ENCODE assay signal across 21 cellular contexts in genomic region chr17:64057701-64058263, GRCh38. TPM values are rescaled to one million over a fixed set of nuclear protein-coding genes. Genes with fewer than 3 reads are reported as not detected.
DNase-seq lines count a peak whose midpoint lies in the region; ATAC-seq and TF ChIP-seq lines count a peak whose summit lies in the region.
"Had no signal": no experiment of that assay in that cellular context is flagged by ENCODE, and none has a peak within 500 bp of the region (broad histone marks: within the 10 kb centered on the region; RNA-seq: fewer than 3 reads in every experiment).

No MANE protein-coding gene starts in this region.

- no peak overlapping the region for H3K4me3 ChIP-seq in CD8-positive, alpha-beta T cell (ENCODE audit: low read depth, low read length)
- H3K4me3 ChIP-seq in breast epithelium, result no peak overlapping the region
- H3K4me3 ChIP-seq: lung, SJSA1 had no signal

- H3K36me3 ChIP-seq in CD8-positive, alpha-beta T cell (ENCODE audit: insufficient read depth, low read length), result no peaks in the 10 kb centered on the region
- no peaks in the 10 kb centered on the region for H3K36me3 ChIP-seq in breast epithelium

- TF ChIP-seq EP300 in Ishikawa (IDR thresholded peaks at IDR 0.05; ENCODE audit: borderline replicate concordance), result no peak

- peaks cover 13% of the 10 kb centered on the region for H3K4me1 ChIP-seq in CD8-positive, alpha-beta T cell (ENCODE audit: insufficient read depth, low read length)
- H3K4me1 ChIP-seq in breast epithelium, result peaks cover 0 to 5% of the 10 kb centered on the region in 2 donors

- H3K9me3 ChIP-seq in CD8-positive, alpha-beta T cell (ENCODE audit: low read length), result no peaks in the 10 kb centered on the region
- H3K9me3 ChIP-seq in breast epithelium, result no peaks in the 10 kb centered on the region
- H3K9me3 ChIP-seq: SJSA1 had no signal

- H3K27me3 ChIP-seq in CD8-positive, alpha-beta T cell (ENCODE audit: insufficient read depth, low read length), result no peaks in the 10 kb centered on the region
- no peaks in the 10 kb centered on the region for H3K27me3 ChIP-seq in breast epithelium
- H3K27me3 ChIP-seq: SJSA1 had no signal

- no peak for ATAC-seq in CD8-positive, alpha-beta T cell
- no peak for ATAC-seq in HG02870 (IDR thresholded peaks at IDR 0.05; ENCODE audit: unreplicated experiment)
- ATAC-seq: esophagus mucosa; sciatic nerve; stimulated activated naive CD8-positive, alpha-beta T cell treated with anti-CD3 and anti-CD28 coated beads, Interleukin-15, amount 100 ng/mL, for 72 hours had no signal

- peak overlapping the region; percentile 20 for H3K27ac Mint-ChIP-seq in activated CD4-positive, alpha-beta T cell treated with anti-CD3 and anti-CD28 coated beads, Interleukin-2, amount 10 ng/mL, durations not matched to agents 24 days and 14 days
- peak overlapping the region; percentile 64 for H3K27ac Mint-ChIP-seq in activated CD4-positive, alpha-beta memory T cell treated with anti-CD3 and anti-CD28 coated beads for 36 hours
- no peak overlapping the region for H3K27ac Mint-ChIP-seq in CD8-positive, alpha-beta T cell
- H3K27ac Mint-ChIP-seq: stimulated activated naive CD8-positive, alpha-beta T cell treated with anti-CD3 and anti-CD28 coated beads, Interleukin-15, amount 100 ng/mL, for 72 hours had no signal

- no peak for DNase-seq in activated CD4-positive, alpha-beta T cell treated with anti-CD3 and anti-CD28 coated beads, Interleukin-2, amount 10 ng/mL, durations not matched to agents 24 days and 14 days
- DNase-seq in activated CD4-positive, alpha-beta T cell treated with anti-CD3 and anti-CD28 coated beads for 4 hours, result no peak
- no peak for DNase-seq in activated CD4-positive, alpha-beta memory T cell treated with anti-CD3 and anti-CD28 coated beads for 36 hours
- peak; percentile 26 for DNase-seq in iris pigment epithelial cell (ENCODE audit: low read depth)
- DNase-seq in CD8-positive, alpha-beta T cell, result no peak
- DNase-seq in breast epithelium (ENCODE audit: low spot score in 2 of 2), result no peak
- DNase-seq: C1 segment of cervical spinal cord; DMS153; glutamatergic neuron; NCI-H2081; NCI-H524; stimulated activated naive CD8-positive, alpha-beta T cell treated with anti-CD3 and anti-CD28 coated beads, Interleukin-15, amount 100 ng/mL, for 72 hours; T-helper 9 cell had no signal

- no peak for TF ChIP-seq RAD21 in Ishikawa (IDR thresholded peaks at IDR 0.05; ENCODE audit: low read depth)

- peaks cover 48% of the 10 kb centered on the region for H3K4me1 Mint-ChIP-seq in activated CD4-positive, alpha-beta T cell treated with anti-CD3 and anti-CD28 coated beads, Interleukin-2, amount 10 ng/mL, durations not matched to agents 24 days and 14 days
- H3K4me1 Mint-ChIP-seq in activated CD4-positive, alpha-beta memory T cell treated with anti-CD3 and anti-CD28 coated beads for 36 hours (ENCODE audit: low read depth), result peaks cover 61% of the 10 kb centered on the region
- H3K4me1 Mint-ChIP-seq in CD8-positive, alpha-beta T cell (ENCODE audit: low read depth), result peaks cover 42% of the 10 kb centered on the region

- no peak overlapping the region for H3K4me3 Mint-ChIP-seq in activated CD4-positive, alpha-beta T cell treated with anti-CD3 and anti-CD28 coated beads, Interleukin-2, amount 10 ng/mL, durations not matched to agents 24 days and 14 days
- no peak overlapping the region for H3K4me3 Mint-ChIP-seq in activated CD4-positive, alpha-beta memory T cell treated with anti-CD3 and anti-CD28 coated beads for 36 hours
- H3K4me3 Mint-ChIP-seq in CD8-positive, alpha-beta T cell, result no peak overlapping the region
- H3K4me3 Mint-ChIP-seq: stimulated activated naive CD8-positive, alpha-beta T cell treated with anti-CD3 and anti-CD28 coated beads, Interleukin-15, amount 100 ng/mL, for 72 hours had no signal

- POLR2A ChIA-PET in activated CD4-positive, alpha-beta memory T cell treated with anti-CD3 and anti-CD28 coated beads for 36 hours (lab: Charles Lee), result no interaction called here
- POLR2A ChIA-PET in CD8-positive, alpha-beta T cell (lab: Charles Lee), result interaction anchor here (1.5 to 2.0 kb wide), 2 partner anchors 56 to 73 kb away, joined by 3 to 7 read pairs; partner anchors contain the start of gene ERN1

- intact Hi-C loops in activated CD4-positive, alpha-beta T cell treated with anti-CD3 and anti-CD28 coated beads, Interleukin-2, amount 10 ng/mL, durations not matched to agents 24 days and 14 days (cut with micrococcal nuclease), result no loop called here
- intact Hi-C loops in activated CD4-positive, alpha-beta memory T cell treated with anti-CD3 and anti-CD28 coated beads for 36 hours (cut with micrococcal nuclease), result no loop called here
- intact Hi-C loops in CD8-positive, alpha-beta T cell (cut with DNase I, micrococcal nuclease), result no loop called here
- intact Hi-C loops in breast epithelium (cut with DNase I; ENCODE audit: low total_unique reads), result no loop called here

- no peaks in the 10 kb centered on the region for H3K27me3 Mint-ChIP-seq in activated CD4-positive, alpha-beta T cell treated with anti-CD3 and anti-CD28 coated beads, Interleukin-2, amount 10 ng/mL, durations not matched to agents 24 days and 14 days
- H3K27me3 Mint-ChIP-seq in activated CD4-positive, alpha-beta memory T cell treated with anti-CD3 and anti-CD28 coated beads for 36 hours, result no peaks in the 10 kb centered on the region
- no peaks in the 10 kb centered on the region for H3K27me3 Mint-ChIP-seq in CD8-positive, alpha-beta T cell (ENCODE audit: low read depth)
- H3K27me3 Mint-ChIP-seq: stimulated activated naive CD8-positive, alpha-beta T cell treated with anti-CD3 and anti-CD28 coated beads, Interleukin-15, amount 100 ng/mL, for 72 hours had no signal

- H3K27ac ChIP-seq in CD8-positive, alpha-beta T cell (ENCODE audit: low read depth, low read length), result no peak overlapping the region
- no peak overlapping the region for H3K27ac ChIP-seq in breast epithelium
- H3K27ac ChIP-seq: SJSA1 had no signal

- no peak for TF ChIP-seq CTCF in CD8-positive, alpha-beta T cell (IDR thresholded peaks at IDR 0.05)
- TF ChIP-seq CTCF in breast epithelium (IDR thresholded peaks at IDR 0.05), result no peak

- no peaks in the 10 kb centered on the region for H3K9me3 Mint-ChIP-seq in activated CD4-positive, alpha-beta T cell treated with anti-CD3 and anti-CD28 coated beads, Interleukin-2, amount 10 ng/mL, durations not matched to agents 24 days and 14 days
- no peaks in the 10 kb centered on the region for H3K9me3 Mint-ChIP-seq in activated CD4-positive, alpha-beta memory T cell treated with anti-CD3 and anti-CD28 coated beads for 36 hours
- H3K9me3 Mint-ChIP-seq in CD8-positive, alpha-beta T cell, result no peaks in the 10 kb centered on the region
- H3K9me3 Mint-ChIP-seq: stimulated activated naive CD8-positive, alpha-beta T cell treated with anti-CD3 and anti-CD28 coated beads, Interleukin-15, amount 100 ng/mL, for 72 hours had no signal

- CTCF ChIA-PET in activated CD4-positive, alpha-beta memory T cell treated with anti-CD3 and anti-CD28 coated beads for 36 hours (lab: Charles Lee), result interaction anchor here (1.0 to 9.1 kb wide), 3 partner anchors 9 to 74 kb away, joined by 6 to 89 read pairs (median 11); partner anchors contain the start of gene ERN1
- CTCF ChIA-PET in CD8-positive, alpha-beta T cell (lab: Charles Lee), result interaction anchor here (1.0 to 9.1 kb wide), 5 partner anchors 18 to 74 kb away, joined by 3 to 93 read pairs (median 9); partner anchors contain the start of gene ERN1

- peaks cover 75% of the 10 kb centered on the region for H3K36me3 Mint-ChIP-seq in activated CD4-positive, alpha-beta T cell treated with anti-CD3 and anti-CD28 coated beads, Interleukin-2, amount 10 ng/mL, durations not matched to agents 24 days and 14 days (ENCODE audit: low read depth)
- peaks cover 63% of the 10 kb centered on the region for H3K36me3 Mint-ChIP-seq in activated CD4-positive, alpha-beta memory T cell treated with anti-CD3 and anti-CD28 coated beads for 36 hours
- H3K36me3 Mint-ChIP-seq in CD8-positive, alpha-beta T cell, result peaks cover 90% of the 10 kb centered on the region

- TF ChIP-seq POLR2A in breast epithelium (IDR thresholded peaks at IDR 0.05), result no peak

TF ChIP-seq in Ishikawa, 13 proteins besides CTCF, POLR2A, EP300 and RAD21:
- TF ChIP-seq TAF1 (IDR thresholded peaks at IDR 0.05; ENCODE audit: low read depth), result no peak
- peak; percentile 45; the same call in 1 of the 2 replicates for TF ChIP-seq CEBPB (IDR thresholded peaks at IDR 0.05)

RNA-seq across cellular contexts. Expression of gene ICAM2, which starts 37.3 kb away (rescaled TPM):
- 62.2 TPM in 2 replicates for total RNA-seq in activated CD4-positive, alpha-beta T cell treated with anti-CD3 and anti-CD28 coated beads, Interleukin-2, amount 10 ng/mL, durations not matched to agents 24 days and 14 days
- total RNA-seq in activated CD4-positive, alpha-beta memory T cell treated with anti-CD3 and anti-CD28 coated beads for 36 hours, result 10 to 100 TPM; 65.0 to 66.7 TPM
- total RNA-seq in CD8-positive, alpha-beta T cell, result 10 to 100 TPM; 38.0 to 38.7 TPM
- total RNA-seq in breast epithelium, result 100 to 1,000 TPM in 1 of 3 donors, 10 to 100 TPM in 2; 26.1 to 106 (median 32.2) TPM
- total RNA-seq: osteocyte had no signal

RNA-seq across cellular contexts. Expression of gene PRR29, which starts 59.6 kb away (rescaled TPM):
- total RNA-seq in activated CD4-positive, alpha-beta T cell treated with anti-CD3 and anti-CD28 coated beads, Interleukin-2, amount 10 ng/mL, durations not matched to agents 24 days and 14 days, result 0.12 and 0.47 TPM in 2 replicates
- total RNA-seq in activated CD4-positive, alpha-beta memory T cell treated with anti-CD3 and anti-CD28 coated beads for 36 hours, result 1 to 10 TPM; 2.0 to 3.4 TPM
- total RNA-seq in CD8-positive, alpha-beta T cell, result under 1 TPM; 0.24 to 0.97 TPM
- 1 to 10 TPM in 1 of 3 donors, under 1 TPM in 2; 0.15 to 1.3 (median 0.16) TPM for total RNA-seq in breast epithelium
- total RNA-seq: A673, esophagus mucosa, osteocyte had no signal
